ENCODE assay signal across 24 cellular contexts in genomic region chr17:1076982-1077302, GRCh38.
DNase-seq lines count a peak whose midpoint lies in the region; ATAC-seq, FAIRE-seq and TF ChIP-seq lines count a peak whose summit lies in the region.
"Had no signal": no experiment of that assay in that cellular context is flagged by ENCODE, and none has a peak within 500 bp of the region (broad histone marks: within the 10 kb centered on the region; RNA-seq: fewer than 3 reads in every experiment).

No MANE protein-coding gene starts in this region.

- DNase-seq in H9 (no peak), K562 (ENCODE audit: extremely low read depth in 1 of 4, low spot score in 3 of 4) (no peak), progenitor cell of endocrine pancreas (ENCODE audit: low spot score, unreplicated experiment) (no peak), NCI-H2171 treated with DMSO at 0.1 percent for 48 hours (lab: John Stamatoyannopoulos, UW) (no peak), foreskin melanocyte (no peak)
- no peak for DNase-seq in activated naive CD4-positive, alpha-beta T cell treated with anti-CD3 and anti-CD28 coated beads for 36 hours
- DNase-seq: CD4-positive, CD25-positive, alpha-beta regulatory T cell; GOT3; HCEC 1CT; Kasumi-1; MV-4-11; NCI-H1105; NCI-H1436 treated with DMSO at 0.1 percent for 48 hours; NCI-H187 treated with DMSO at 0.1 percent for 48 hours; NCI-H2107; NCI-H446 treated with DMSO at 0.1 percent for 48 hours; NCI-H82 had no signal

- no peak overlapping the region for H3T11ph ChIP-seq in H9 (ENCODE audit: low read length)

- CTCF ChIA-PET in K562 (lab: Yijun Ruan, JAX; ENCODE audit: low intra/inter-chr PET ratio): no interaction called here
- CTCF ChIA-PET in activated naive CD4-positive, alpha-beta T cell treated with anti-CD3 and anti-CD28 coated beads for 36 hours (lab: Charles Lee): no interaction called here

- no peak overlapping the region for H3K18ac ChIP-seq in H9 (ENCODE audit: insufficient read length, low read depth, low read length)

- H3K9me3 ChIP-seq in BLaER1 (no peaks in the 10 kb centered on the region), H9 (ENCODE audit: control insufficient read depth, low read depth, low read length) (no peaks in the 10 kb centered on the region), K562 (replicated peaks; ENCODE audit: control insufficient read depth, insufficient read depth, low read depth, low read length) (no peaks in the 10 kb centered on the region)
- H3K9me3 ChIP-seq: SJCRH30 had no signal

- no peak overlapping the region for H2BK5ac ChIP-seq in H9 (ENCODE audit: insufficient read length, low read length)

- no peak overlapping the region for H2BK12ac ChIP-seq in H9 (ENCODE audit: insufficient read length, low read depth, low read length)

- no peak for TF ChIP-seq RAD21 in K562 (CRISPR knock-in tag; conservative IDR thresholded peaks at IDR 0.05 in 1 of 2, IDR thresholded peaks at IDR 0.05 in 1 of 2)

- no peak overlapping the region for H3K4me3 ChIP-seq in BLaER1
- H3K4me3 ChIP-seq in K562: no peak overlapping the region
- H3K4me3 ChIP-seq: SJCRH30 had no signal

- H3K27ac Mint-ChIP-seq in H9 (peak overlapping the region in 2 of 3 experiments; percentile 39 to 51; a peak in 1 of 7 replicates), progenitor cell of endocrine pancreas (peak overlapping the region; percentile 82)
- H3K27ac Mint-ChIP-seq in activated naive CD4-positive, alpha-beta T cell treated with anti-CD3 and anti-CD28 coated beads for 36 hours: no peak overlapping the region
- H3K27ac Mint-ChIP-seq: B cell had no signal

- H4K91ac ChIP-seq in H9 (ENCODE audit: insufficient read length, low read depth, low read length): no peak overlapping the region

- H3K27ac ChIP-seq in BLaER1: no peak overlapping the region
- no peak overlapping the region for H3K27ac ChIP-seq in H9 (ENCODE audit: insufficient read length, low read depth, low read length)
- H3K27ac ChIP-seq in K562 (ENCODE audit: extremely low read depth, low read depth, low read length): no peak overlapping the region
- H3K27ac ChIP-seq: HL-60, SJCRH30 had no signal

- no peaks in the 10 kb centered on the region; a peak in 1 of 5 replicates for H3K9me3 Mint-ChIP-seq in H9
- no peaks in the 10 kb centered on the region for H3K9me3 Mint-ChIP-seq in progenitor cell of endocrine pancreas (ENCODE audit: low read depth)
- H3K9me3 Mint-ChIP-seq in activated naive CD4-positive, alpha-beta T cell treated with anti-CD3 and anti-CD28 coated beads for 36 hours: no peaks in the 10 kb centered on the region
- H3K9me3 Mint-ChIP-seq: CD4-positive, CD25-positive, alpha-beta regulatory T cell had no signal

- H4K20me1 ChIP-seq in BLaER1: peaks cover 36% of the 10 kb centered on the region; the same call in 1 of the 2 replicates
- H4K20me1 ChIP-seq in H9 (ENCODE audit: control insufficient read depth, insufficient read depth, insufficient read length): no peaks in the 10 kb centered on the region
- H4K20me1 ChIP-seq in K562 (replicated peaks; ENCODE audit: control insufficient read depth, insufficient read depth, low read length): no peaks in the 10 kb centered on the region; the same call in 1 of the 2 replicates

- no peak overlapping the region for H3K23ac ChIP-seq in H9 (ENCODE audit: insufficient read length, low read depth, low read length)

- BruUV-seq in K562 (replicated peaks; lab: Mats Ljungman, UMichigan): no TSS peak

- H2BK20ac ChIP-seq in H9 (ENCODE audit: low read depth, low read length, poor library complexity, severe bottlenecking): no peak overlapping the region

- no peaks in the 10 kb centered on the region for H3K27me3 ChIP-seq in BLaER1
- H3K27me3 ChIP-seq in H9 (ENCODE audit: insufficient read depth, low read length): no peaks in the 10 kb centered on the region
- H3K27me3 ChIP-seq in K562 (ENCODE audit: control insufficient read depth in 2 of 2, insufficient read depth in 2 of 2, low read length in 2 of 2): peaks cover 7 to 65% of the 10 kb centered on the region in 2 experiments; a peak in 4 of 5 replicates
- H3K27me3 ChIP-seq: SJCRH30 had no signal

- H3K79me2 ChIP-seq in H9 (ENCODE audit: insufficient read depth, low read length) (no peaks in the 10 kb centered on the region), K562 (ENCODE audit: control insufficient read depth, insufficient read depth, low read length) (no peaks in the 10 kb centered on the region)

- WGBS in H9 (ENCODE audit: extremely low coverage, insufficient read length, low lambda C conversion rate): no CpG with 5 or more reads among the region's 6 CpGs
- WGBS in K562 (ENCODE audit: insufficient coverage, low coverage, missing lambda C conversion rate): 0% methylated on average over 2 of the region's 6 CpGs

- H2BK120ac ChIP-seq in H9 (ENCODE audit: low read depth, low read length, poor library complexity, severe bottlenecking): no peak overlapping the region

- no peak overlapping the region for H3K56ac ChIP-seq in H9 (ENCODE audit: insufficient read length, low read depth, low read length)

- H3K4ac ChIP-seq in H9 (ENCODE audit: low read depth, low read length): no peak overlapping the region

- H3K27me3 Mint-ChIP-seq in H9 (ENCODE audit: low read depth) (peaks cover 1% of the 10 kb centered on the region; the same call in 1 of the 2 replicates), progenitor cell of endocrine pancreas (no peaks in the 10 kb centered on the region)
- no peaks in the 10 kb centered on the region for H3K27me3 Mint-ChIP-seq in activated naive CD4-positive, alpha-beta T cell treated with anti-CD3 and anti-CD28 coated beads for 36 hours (ENCODE audit: low read depth)
- H3K27me3 Mint-ChIP-seq: B cell had no signal

- H3K4me2 ChIP-seq in BLaER1: peak overlapping the region; percentile 63
- no peak overlapping the region for H3K4me2 ChIP-seq in H9 (ENCODE audit: insufficient read depth, insufficient read length, low read length)
- no peak overlapping the region for H3K4me2 ChIP-seq in K562 (ENCODE audit: insufficient read depth, low read length)

- in situ Hi-C loops in K562 (cut with MboI): no loop called here

- H2AFZ ChIP-seq in H9 (ENCODE audit: low read length) (no peak overlapping the region), K562 (ENCODE audit: low read depth, low read length) (no peak overlapping the region)

- TF ChIP-seq EP300 in K562 (IDR thresholded peaks at IDR 0.05; ENCODE audit: low read length): no peak

- no peaks in the 10 kb centered on the region for H3K9me1 ChIP-seq in K562 (ENCODE audit: control insufficient read depth, insufficient read depth, low read length)

- H2AK5ac ChIP-seq in H9 (ENCODE audit: insufficient read length, low read length): no peak overlapping the region

- intact Hi-C loops in K562 (cut with micrococcal nuclease): no loop called here
- intact Hi-C loops in activated naive CD4-positive, alpha-beta T cell treated with anti-CD3 and anti-CD28 coated beads for 36 hours (cut with micrococcal nuclease): no loop called here

- H3K4me1 ChIP-seq in BLaER1 (peaks cover 17% of the 10 kb centered on the region), H9 (ENCODE audit: insufficient read depth, low read length) (peaks cover 2% of the 10 kb centered on the region; the same call in 1 of the 2 replicates), K562 (replicated peaks in 1 of 2; ENCODE audit: control insufficient read depth in 2 of 2, insufficient read depth in 2 of 2, low read length in 2 of 2) (peaks cover 0 to 7% of the 10 kb centered on the region in 2 experiments; a peak in 2 of 5 replicates)

- H3K36me3 ChIP-seq in BLaER1 (peaks cover 32% of the 10 kb centered on the region), K562 (ENCODE audit: control insufficient read depth, insufficient read depth, low read length) (no peaks in the 10 kb centered on the region)
- H3K36me3 ChIP-seq: SJCRH30 had no signal

- POLR2A ChIA-PET in K562 (lab: Yijun Ruan, JAX): interaction anchor here (0.6 kb wide), 1 partner anchor 213 kb away, joined by 3 read pairs; no protein-coding TSS in a partner anchor

- TF ChIP-seq CTCF in H9 (conservative IDR thresholded peaks at IDR 0.05): no peak
- no peak for TF ChIP-seq CTCF in K562 (IDR thresholded peaks at IDR 0.05 in 2 of 3, conservative IDR thresholded peaks at IDR 0.05 in 1 of 3; ENCODE audit: insufficient read depth in 2 of 3, low read depth in 1 of 3, low read length in 3 of 3)
- no peak for TF ChIP-seq CTCF in progenitor cell of endocrine pancreas (IDR thresholded peaks at IDR 0.05; ENCODE audit: unreplicated experiment)

- H3K9ac ChIP-seq in BLaER1: no peak overlapping the region
- no peak overlapping the region for H3K9ac ChIP-seq in H9 (ENCODE audit: extremely low read depth, insufficient read length, low read length)
- no peak overlapping the region for H3K9ac ChIP-seq in K562 (ENCODE audit: insufficient read depth in 1 of 2, low read depth in 2 of 2, low read length in 2 of 2)

- no peak overlapping the region for H4K8ac ChIP-seq in H9 (replicated peaks; ENCODE audit: insufficient read length, low read depth, low read length)

- no peak for FAIRE-seq in K562 (lab: Jason Lieb, UNC)

- H3K4me3 Mint-ChIP-seq in H9 (no peak overlapping the region), progenitor cell of endocrine pancreas (ENCODE audit: low read depth) (no peak overlapping the region)
- H3K4me3 Mint-ChIP-seq in activated naive CD4-positive, alpha-beta T cell treated with anti-CD3 and anti-CD28 coated beads for 36 hours: no peak overlapping the region
- H3K4me3 Mint-ChIP-seq: B cell; CD4-positive, CD25-positive, alpha-beta regulatory T cell had no signal

- no peak for TF ChIP-seq POLR2A in K562 (conservative IDR thresholded peaks at IDR 0.05)

- no peaks in the 10 kb centered on the region for H3K79me1 ChIP-seq in H9 (ENCODE audit: insufficient read depth, low read depth, low read length, poor library complexity, severe bottlenecking)

- H3K4me1 Mint-ChIP-seq in H9 (peaks cover 12 to 42% of the 10 kb centered on the region in 2 experiments), progenitor cell of endocrine pancreas (ENCODE audit: low read depth) (no peaks in the 10 kb centered on the region)
- H3K4me1 Mint-ChIP-seq in activated naive CD4-positive, alpha-beta T cell treated with anti-CD3 and anti-CD28 coated beads for 36 hours (ENCODE audit: low read depth): no peaks in the 10 kb centered on the region
- H3K4me1 Mint-ChIP-seq: B cell; CD4-positive, CD25-positive, alpha-beta regulatory T cell had no signal

- no peak for ATAC-seq in K562
- ATAC-seq in GM21529 (IDR thresholded peaks at IDR 0.05; ENCODE audit: unreplicated experiment): no peak
- ATAC-seq: Panc1, SK-N-SH treated with all-trans-retinoic acid at 6 μM for 48 hours had no signal

- no peak overlapping the region for H4K5ac ChIP-seq in H9 (ENCODE audit: insufficient read length, low read depth, low read length)

- H3K23me2 ChIP-seq in H9 (ENCODE audit: insufficient read length, low read depth, low read length, poor library complexity, severe bottlenecking): no peaks in the 10 kb centered on the region

- no peak overlapping the region for H2BK15ac ChIP-seq in H9 (ENCODE audit: low read depth, low read length)

- H3K36me3 Mint-ChIP-seq in H9 (ENCODE audit: insufficient read depth in 1 of 3, low read depth in 3 of 3): peaks cover 1 to 4% (median 1%) of the 10 kb centered on the region in 3 experiments; a peak in 4 of 7 replicates
- H3K36me3 Mint-ChIP-seq in progenitor cell of endocrine pancreas (ENCODE audit: insufficient read depth): no peaks in the 10 kb centered on the region
- H3K36me3 Mint-ChIP-seq in activated naive CD4-positive, alpha-beta T cell treated with anti-CD3 and anti-CD28 coated beads for 36 hours (ENCODE audit: low read depth): no peaks in the 10 kb centered on the region

- no peak overlapping the region for H3K14ac ChIP-seq in H9 (ENCODE audit: insufficient read depth, low read length)
